In genomic region chr4:81600511-81601269, GRCh38 we compare ENCODE assay signal across 1 cellular context.
TF ChIP-seq lines count a peak whose summit lies in the region.

No MANE protein-coding gene starts in this region.

TF ChIP-seq in WTC11, 78 proteins besides CTCF, POLR2A, EP300 and RAD21 (continued from another document):
- no peak for TF ChIP-seq ARID4B (CRISPR knock-in tag; IDR thresholded peaks at IDR 0.05; ENCODE audit: borderline replicate concordance)
- TF ChIP-seq AR (CRISPR knock-in tag; IDR thresholded peaks at IDR 0.05): no peak
- no peak for TF ChIP-seq GRHL2 (CRISPR knock-in tag; IDR thresholded peaks at IDR 0.05; ENCODE audit: insufficient replicate concordance, severe bottlenecking)
- no peak for TF ChIP-seq OVOL2 (CRISPR knock-in tag; IDR thresholded peaks at IDR 0.05; ENCODE audit: borderline replicate concordance)
- TF ChIP-seq RORB (CRISPR knock-in tag; IDR thresholded peaks at IDR 0.05): no peak
- TF ChIP-seq EMX1 (CRISPR knock-in tag; IDR thresholded peaks at IDR 0.05): no peak
- no peak for TF ChIP-seq ZNF396 (CRISPR knock-in tag; IDR thresholded peaks at IDR 0.05; ENCODE audit: borderline replicate concordance)
- TF ChIP-seq PRRX2 (CRISPR knock-in tag; IDR thresholded peaks at IDR 0.05): no peak
- no peak for TF ChIP-seq MLX (CRISPR knock-in tag; IDR thresholded peaks at IDR 0.05)
- no peak for TF ChIP-seq ZBTB43 (CRISPR knock-in tag; IDR thresholded peaks at IDR 0.05)
- TF ChIP-seq USF2 (CRISPR knock-in tag; IDR thresholded peaks at IDR 0.05): no peak
- no peak for TF ChIP-seq SOX15 (CRISPR knock-in tag; IDR thresholded peaks at IDR 0.05)
- TF ChIP-seq ATF2 (CRISPR knock-in tag; IDR thresholded peaks at IDR 0.05; ENCODE audit: borderline replicate concordance, low read depth): no peak
